1 cellular context compared by ENCODE assay signal in the genomic region with DNA sequence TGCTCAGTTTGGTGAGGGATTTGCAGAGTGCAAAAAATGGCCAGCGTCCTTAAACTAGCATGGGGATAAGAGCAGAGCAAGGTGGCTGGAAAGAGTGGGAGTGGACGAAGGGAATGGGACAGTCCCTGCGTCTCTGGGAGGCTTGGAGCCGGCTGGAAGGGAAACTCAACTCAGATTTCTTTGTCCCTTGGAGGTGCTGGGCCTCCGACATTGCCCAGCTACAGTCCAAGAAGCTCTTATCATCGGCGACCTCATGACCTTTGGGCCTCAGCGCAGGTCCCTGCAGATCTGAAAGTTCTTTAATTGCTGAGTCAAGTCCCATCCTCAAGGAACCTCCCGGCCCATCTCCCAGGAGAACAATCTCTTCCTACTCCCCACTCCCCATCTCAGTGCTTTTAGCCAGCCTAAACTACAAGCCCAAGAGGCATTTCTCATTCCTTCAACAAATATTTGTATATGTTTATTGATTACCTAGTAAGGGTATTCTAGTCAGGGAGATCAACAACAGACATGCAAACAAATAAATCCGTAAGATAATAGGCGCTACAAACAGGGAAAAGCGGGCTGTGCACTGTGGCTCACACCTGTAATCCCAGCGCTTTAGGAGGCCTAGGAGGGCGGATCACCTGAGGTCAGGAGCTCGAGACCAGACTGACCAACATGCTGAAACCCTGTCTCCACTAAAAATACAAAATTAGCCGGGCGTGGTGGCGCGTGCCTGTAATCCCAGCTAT.
A peak's percentile ranks its signal among the peaks of the same experiment; 100 is the strongest.
TF ChIP-seq lines count a peak whose summit lies in the region.

No MANE protein-coding gene starts in this region.

TF ChIP-seq in K562, 482 proteins besides CTCF, POLR2A, EP300 and RAD21:
- TF ChIP-seq KLF13 (tag; IDR thresholded peaks at IDR 0.05; ENCODE audit: borderline replicate concordance, low read depth) = no peak
- TF ChIP-seq MAFK (IDR thresholded peaks at IDR 0.05; ENCODE audit: low read length) = peak; percentile 5; the same call in 1 of the 2 replicates
- TF ChIP-seq MCM2 (IDR thresholded peaks at IDR 0.05; ENCODE audit: low read depth) = no peak
- peak; percentile 74; the same call in 1 of the 2 replicates for TF ChIP-seq MAFG (tag; conservative IDR thresholded peaks at IDR 0.05)
- peak; percentile 35; the same call in 1 of the 2 replicates for TF ChIP-seq ZFX (CRISPR knock-in tag; IDR thresholded peaks at IDR 0.05)
- no peak for TF ChIP-seq SNRNP70 (optimal IDR thresholded peaks at IDR 0.05; ENCODE audit: low read depth, low read length)
- peak; percentile 71 for TF ChIP-seq NFE2 (IDR thresholded peaks at IDR 0.05; ENCODE audit: low read depth)
- no peak for TF ChIP-seq ZNF3 (CRISPR knock-in tag; IDR thresholded peaks at IDR 0.05)
- TF ChIP-seq C11orf30 (IDR thresholded peaks at IDR 0.05; ENCODE audit: low read depth) = peak; percentile 77
- TF ChIP-seq POLR2B (IDR thresholded peaks at IDR 0.05; ENCODE audit: low read depth, partially characterized antibody) = no peak
- TF ChIP-seq CREB3 (tag; conservative IDR thresholded peaks at IDR 0.05; ENCODE audit: low read depth) = no peak
- no peak for TF ChIP-seq ZNF324 (CRISPR knock-in tag; IDR thresholded peaks at IDR 0.05)
- no peak for TF ChIP-seq MED1 (CRISPR knock-in tag; IDR thresholded peaks at IDR 0.05; ENCODE audit: borderline replicate concordance)
- no peak for TF ChIP-seq HIVEP1 (CRISPR knock-in tag; IDR thresholded peaks at IDR 0.05)
- no peak for TF ChIP-seq KDM1A (IDR thresholded peaks at IDR 0.05)
- 0 out of 2 replicates have a peak, but pooled peaks have one; percentile 35 for TF ChIP-seq ZNF766 (CRISPR knock-in tag; conservative IDR thresholded peaks at IDR 0.05)
- TF ChIP-seq MYNN (IDR thresholded peaks at IDR 0.05) = no peak
- no peak for TF ChIP-seq MYNN (CRISPR knock-in tag; IDR thresholded peaks at IDR 0.05)
- peak; percentile 29; the same call in 1 of the 2 replicates for TF ChIP-seq ZBTB33 (CRISPR knock-in tag; IDR thresholded peaks at IDR 0.05)
- TF ChIP-seq FOS (IDR thresholded peaks at IDR 0.05; ENCODE audit: extremely low read depth, insufficient read length) = no peak
- no peak for TF ChIP-seq VEZF1 (CRISPR knock-in tag; IDR thresholded peaks at IDR 0.05)
- TF ChIP-seq, protein P1, sequence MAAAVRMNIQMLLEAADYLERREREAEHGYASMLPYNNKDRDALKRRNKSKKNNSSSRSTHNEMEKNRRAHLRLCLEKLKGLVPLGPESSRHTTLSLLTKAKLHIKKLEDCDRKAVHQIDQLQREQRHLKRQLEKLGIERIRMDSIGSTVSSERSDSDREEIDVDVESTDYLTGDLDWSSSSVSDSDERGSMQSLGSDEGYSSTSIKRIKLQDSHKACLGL (CRISPR knock-in tag; IDR thresholded peaks at IDR 0.05; ENCODE audit: borderline replicate concordance, poor library complexity, severe bottlenecking) = no peak
- TF ChIP-seq, protein P2, sequence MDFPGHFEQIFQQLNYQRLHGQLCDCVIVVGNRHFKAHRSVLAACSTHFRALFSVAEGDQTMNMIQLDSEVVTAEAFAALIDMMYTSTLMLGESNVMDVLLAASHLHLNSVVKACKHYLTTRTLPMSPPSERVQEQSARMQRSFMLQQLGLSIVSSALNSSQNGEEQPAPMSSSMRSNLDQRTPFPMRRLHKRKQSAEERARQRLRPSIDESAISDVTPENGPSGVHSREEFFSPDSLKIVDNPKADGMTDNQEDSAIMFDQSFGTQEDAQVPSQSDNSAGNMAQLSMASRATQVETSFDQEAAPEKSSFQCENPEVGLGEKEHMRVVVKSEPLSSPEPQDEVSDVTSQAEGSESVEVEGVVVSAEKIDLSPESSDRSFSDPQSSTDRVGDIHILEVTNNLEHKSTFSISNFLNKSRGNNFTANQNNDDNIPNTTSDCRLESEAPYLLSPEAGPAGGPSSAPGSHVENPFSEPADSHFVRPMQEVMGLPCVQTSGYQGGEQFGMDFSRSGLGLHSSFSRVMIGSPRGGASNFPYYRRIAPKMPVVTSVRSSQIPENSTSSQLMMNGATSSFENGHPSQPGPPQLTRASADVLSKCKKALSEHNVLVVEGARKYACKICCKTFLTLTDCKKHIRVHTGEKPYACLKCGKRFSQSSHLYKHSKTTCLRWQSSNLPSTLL (IDR thresholded peaks at IDR 0.05) = no peak
- no peak for TF ChIP-seq NR2C2 (CRISPR knock-in tag; IDR thresholded peaks at IDR 0.05)
- peak; percentile 82 for TF ChIP-seq NR2C2 (tag; IDR thresholded peaks at IDR 0.05)
- peak; percentile 42; the same call in 1 of the 2 replicates for TF ChIP-seq ESRRA (IDR thresholded peaks at IDR 0.05; ENCODE audit: borderline replicate concordance, low read depth)
- TF ChIP-seq ZNF263 (CRISPR knock-in tag; IDR thresholded peaks at IDR 0.05; ENCODE audit: borderline replicate concordance) = no peak
- no peak for TF ChIP-seq BACH1 (tag; IDR thresholded peaks at IDR 0.05)
- no peak for TF ChIP-seq ESRRB (CRISPR knock-in tag; IDR thresholded peaks at IDR 0.05; ENCODE audit: borderline replicate concordance)
- no peak for TF ChIP-seq NONO (IDR thresholded peaks at IDR 0.05; ENCODE audit: low read depth in 2 of 2, low read length in 1 of 2)
- TF ChIP-seq KAT8 (IDR thresholded peaks at IDR 0.05; ENCODE audit: low read depth) = no peak
- TF ChIP-seq NRF1 (conservative IDR thresholded peaks at IDR 0.05 in 1 of 2, IDR thresholded peaks at IDR 0.05 in 1 of 2) = peak; percentile 48 to 59
- TF ChIP-seq ZBED1 (IDR thresholded peaks at IDR 0.05) = no peak
- peak; percentile 23; the same call in 1 of the 2 replicates for TF ChIP-seq CXXC5 (CRISPR knock-in tag; IDR thresholded peaks at IDR 0.05)
- TF ChIP-seq HMG20B (CRISPR knock-in tag; IDR thresholded peaks at IDR 0.05) = no peak
- no peak for TF ChIP-seq PHTF2 (CRISPR knock-in tag; IDR thresholded peaks at IDR 0.05)
- no peak for TF ChIP-seq ZNF280A (IDR thresholded peaks at IDR 0.05; ENCODE audit: low read depth, partially characterized antibody)
- no peak for TF ChIP-seq NFATC3 (IDR thresholded peaks at IDR 0.05)
- TF ChIP-seq CHD1 (IDR thresholded peaks at IDR 0.05; ENCODE audit: low read length) = no peak
- TF ChIP-seq ZNF316 (IDR thresholded peaks at IDR 0.05) = peak; percentile 82
- TF ChIP-seq RCOR1 (IDR thresholded peaks at IDR 0.05; ENCODE audit: borderline replicate concordance in 1 of 2, low read depth in 2 of 2, low read length in 2 of 2) = peak in 1 of 2 experiments; percentile 45; a peak in 1 of 4 replicates
- TF ChIP-seq E2F3 (CRISPR knock-in tag; IDR thresholded peaks at IDR 0.05) = no peak
- TF ChIP-seq POLR2AphosphoS5 (IDR thresholded peaks at IDR 0.05; ENCODE audit: control insufficient read depth, insufficient read depth, low read depth, low read length) = no peak
- peak; percentile 23; the same call in 1 of the 2 replicates for TF ChIP-seq NR2C1 (IDR thresholded peaks at IDR 0.05)
- peak; percentile 60 for TF ChIP-seq NR2C1 (tag; IDR thresholded peaks at IDR 0.05)
- TF ChIP-seq ZNF23 (CRISPR knock-in tag; IDR thresholded peaks at IDR 0.05) = no peak
- TF ChIP-seq E2F8 (IDR thresholded peaks at IDR 0.05; ENCODE audit: low read depth, partially characterized antibody) = no peak
- no peak for TF ChIP-seq CBFB (CRISPR knock-in tag; IDR thresholded peaks at IDR 0.05)
